14 cellular contexts compared by ENCODE assay signal in genomic region chr6:50185006-50185405, GRCh38.
DNase-seq lines count a peak whose midpoint lies in the region; TF ChIP-seq lines count a peak whose summit lies in the region.
"Had no signal": no experiment of that assay in that cellular context is flagged by ENCODE, and none has a peak within 500 bp of the region (broad histone marks: within the 10 kb centered on the region; RNA-seq: fewer than 3 reads in every experiment).

No MANE protein-coding gene starts in this region.

- DNase-seq in NCI-H1417 (lab: John Stamatoyannopoulos, UW) = peak; percentile 1 to 52 (median 1)
- DNase-seq in NCI-H1417 treated with DMSO at 0.1 percent for 48 hours (lab: John Stamatoyannopoulos, UW) = no peak
- no peak for DNase-seq in LNCaP clone FGC (ENCODE audit: low read depth)
- DNase-seq in ecto neural progenitor cell (ENCODE audit: low spot score) = peak; percentile 54
- peak; percentile 10 for DNase-seq in putamen (ENCODE audit: low spot score)
- DNase-seq in stomach = no peak
- DNase-seq in OCI-M2 (lab: John Stamatoyannopoulos, UW; ENCODE audit: unreplicated experiment) = no peak
- no peak for DNase-seq in midbrain (lab: John Stamatoyannopoulos, UW)
- DNase-seq: activated CD8-positive, alpha-beta T cell treated with anti-CD3 and anti-CD28 coated beads for 36 hours; activated naive CD8-positive, alpha-beta T cell treated with anti-CD3 and anti-CD28 coated beads for 36 hours; naive thymus-derived CD8-positive, alpha-beta T cell; NCI-H1694 treated with DMSO at 0.1 percent for 48 hours; stimulated activated CD4-positive, alpha-beta T cell treated with anti-CD3 and anti-CD28 coated beads, Interleukin-4, amount 100 ng/mL, for 1 hour had no signal

- no peak overlapping the region for H3K27ac ChIP-seq in stomach
- H3K27ac ChIP-seq: SK-N-MC had no signal

- WGBS in stomach, 5 donors = 34 to 52% (median 41%) methylated on average over 3 of the region's 3 CpGs

- peak; percentile 32; the same call in 1 of the 2 replicates for TF ChIP-seq CTCF in LNCaP clone FGC (IDR thresholded peaks at IDR 0.05; ENCODE audit: control insufficient read depth, extremely low read depth, insufficient read depth)
- no peak for TF ChIP-seq CTCF in stomach (IDR thresholded peaks at IDR 0.05)

- no peak overlapping the region for H3K4me3 ChIP-seq in LNCaP clone FGC (ENCODE audit: low read depth, low read length)
- H3K4me3 ChIP-seq in stomach = no peak overlapping the region
- H3K4me3 ChIP-seq: SK-N-MC had no signal

- TF ChIP-seq POLR2A in stomach (IDR thresholded peaks at IDR 0.05) = no peak

- H3K9me3 ChIP-seq in stomach = no peaks in the 10 kb centered on the region

- H3K36me3 ChIP-seq in stomach = no peaks in the 10 kb centered on the region

- no peaks in the 10 kb centered on the region for H3K4me1 ChIP-seq in stomach

- no peaks in the 10 kb centered on the region for H3K27me3 ChIP-seq in stomach

- no peak for TF ChIP-seq EP300 in stomach (IDR thresholded peaks at IDR 0.05)

- intact Hi-C loops in stomach (cut with DNase I; ENCODE audit: low total_unique reads) = no loop called here

Comparison
In these comparisons a context has a peak if more than half of its experiments do, and no peak if none do; other contexts are left out.
1. DNase-seq: peak in NCI-H1417 (3 of 3), ecto neural progenitor cell (single experiment) and putamen (single experiment); none in NCI-H1417 treated with DMSO at 0.1 percent for 48 hours (single experiment), LNCaP clone FGC (single experiment), stomach (single experiment), OCI-M2 (single experiment) and midbrain (single experiment).